8 cellular contexts compared by ENCODE assay signal in the genomic region with DNA sequence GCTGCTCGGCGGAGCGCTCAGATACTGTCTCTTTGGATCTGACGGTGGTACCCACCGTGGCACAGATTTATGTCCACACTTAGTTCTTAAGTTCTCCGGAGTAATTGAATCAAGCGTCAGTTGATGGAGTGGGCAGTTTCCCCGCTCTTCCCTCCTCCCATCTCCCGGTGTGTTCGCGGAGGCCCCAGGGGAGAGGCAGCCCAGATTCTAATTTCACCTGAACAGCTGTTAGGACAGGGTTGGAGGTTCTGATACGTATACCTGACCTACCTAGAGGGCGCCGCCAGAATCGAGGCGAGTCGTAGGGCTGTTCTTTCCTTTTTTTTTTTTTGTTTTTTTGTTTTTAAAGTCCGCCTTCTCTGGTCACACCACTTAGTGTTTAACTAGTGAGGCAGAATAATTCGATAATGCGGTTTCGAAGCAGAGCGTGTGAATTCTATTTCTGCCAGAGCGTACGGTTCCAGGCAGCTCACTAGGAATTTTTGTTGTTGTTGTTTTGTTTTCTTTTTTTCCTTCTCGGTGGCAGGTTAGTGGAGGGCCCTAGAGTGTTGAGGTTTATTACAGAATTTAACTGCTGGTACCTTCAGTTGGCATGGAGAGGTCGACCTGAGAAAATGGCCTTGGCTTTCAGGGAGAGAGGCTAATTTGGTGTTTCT. TPM values are rescaled to one million over a fixed set of nuclear protein-coding genes. Genes with fewer than 3 reads are reported as not detected.
DNase-seq lines count a peak whose midpoint lies in the region; ATAC-seq and TF ChIP-seq lines count a peak whose summit lies in the region.

No MANE protein-coding gene starts in this region.

- peaks cover 15 to 22% (median 20%) of the 10 kb centered on the region in 3 donors for H3K4me1 Mint-ChIP-seq in CD8-positive, alpha-beta memory T cell

- H3K4me3 Mint-ChIP-seq in CD8-positive, alpha-beta memory T cell = peak overlapping the region; percentile 38 to 88 (median 84)

- peak overlapping the region; percentile 85 for H2AFZ ChIP-seq in OCI-LY3 (ENCODE audit: low read depth, low read length)
- H2AFZ ChIP-seq in parathyroid adenoma = peak overlapping the region; percentile 81

- CTCF ChIA-PET in CD8-positive, alpha-beta memory T cell (lab: Charles Lee) = interaction anchor here (0.7 to 2.9 kb wide), 5 partner anchors 12 to 20 kb away, joined by 3 to 19 read pairs (median 4); no protein-coding TSS in a partner anchor

- H3K27ac ChIP-seq in CD8-positive, alpha-beta memory T cell (ENCODE audit: low read depth, low read length) = no peak overlapping the region
- H3K27ac ChIP-seq in OCI-LY3 (ENCODE audit: low read length) = no peak overlapping the region
- no peak overlapping the region for H3K27ac ChIP-seq in foreskin keratinocyte
- peak overlapping the region; percentile 80 for H3K27ac ChIP-seq in parathyroid adenoma

- POLR2A ChIA-PET in CD8-positive, alpha-beta memory T cell (lab: Charles Lee) = interaction anchor here (0.7 kb wide), 1 partner anchor 36 kb away, joined by 3 read pairs; no protein-coding TSS in a partner anchor

- no peaks in the 10 kb centered on the region for H3K9me3 ChIP-seq in CD8-positive, alpha-beta memory T cell (ENCODE audit: low read length)
- H3K9me3 ChIP-seq in OCI-LY3 (ENCODE audit: insufficient read depth, low read length) (no peaks in the 10 kb centered on the region), parathyroid adenoma (ENCODE audit: control insufficient read depth, low read length) (no peaks in the 10 kb centered on the region)

- H3K36me3 Mint-ChIP-seq in CD8-positive, alpha-beta memory T cell = peaks cover 0 to 4% (median 3%) of the 10 kb centered on the region in 3 donors

- no peaks in the 10 kb centered on the region for H3K36me3 ChIP-seq in CD8-positive, alpha-beta memory T cell (ENCODE audit: insufficient read depth, low read length)
- no peaks in the 10 kb centered on the region for H3K36me3 ChIP-seq in OCI-LY3 (replicated peaks; ENCODE audit: low read depth, low read length)
- H3K36me3 ChIP-seq in parathyroid adenoma (ENCODE audit: control insufficient read depth, insufficient read depth, low read length) = no peaks in the 10 kb centered on the region

- TF ChIP-seq CTCF in OCI-LY3 (IDR thresholded peaks at IDR 0.05; ENCODE audit: low read depth, low read length) (0 out of 2 replicates have a peak, but pooled peaks have one; percentile 7), foreskin keratinocyte (conservative IDR thresholded peaks at IDR 0.05) (no peak), parathyroid adenoma (IDR thresholded peaks at IDR 0.05) (peak; percentile 5)

- H3K9ac ChIP-seq in OCI-LY3 (ENCODE audit: low read length) = no peak overlapping the region
- no peak overlapping the region for H3K9ac ChIP-seq in parathyroid adenoma

- peak overlapping the region; percentile 39 for H3K4me3 ChIP-seq in CD8-positive, alpha-beta memory T cell (ENCODE audit: low read length)
- peak overlapping the region; percentile 26 for H3K4me3 ChIP-seq in OCI-LY3 (ENCODE audit: low read length)
- H3K4me3 ChIP-seq in parathyroid adenoma (ENCODE audit: low read depth, low read length) = peak overlapping the region; percentile 48

- H3K27me3 Mint-ChIP-seq in CD8-positive, alpha-beta memory T cell = peaks cover 58 to 82% of the 10 kb centered on the region in 2 donors

- H4K20me1 ChIP-seq in OCI-LY3 (ENCODE audit: insufficient read depth, low read length) = no peaks in the 10 kb centered on the region

- ATAC-seq in GM21723 (IDR thresholded peaks at IDR 0.05; ENCODE audit: unreplicated experiment) = peak; percentile 39
- peak; percentile 17 for ATAC-seq in foreskin keratinocyte
- ATAC-seq in HG03280 (IDR thresholded peaks at IDR 0.05; ENCODE audit: unreplicated experiment) = no peak

- H3K4me1 ChIP-seq in CD8-positive, alpha-beta memory T cell (ENCODE audit: insufficient read depth, low read length) = peaks cover 13% of the 10 kb centered on the region
- peaks cover 11% of the 10 kb centered on the region for H3K4me1 ChIP-seq in OCI-LY3 (ENCODE audit: low read length)
- no peaks in the 10 kb centered on the region for H3K4me1 ChIP-seq in foreskin keratinocyte
- peaks cover 5% of the 10 kb centered on the region for H3K4me1 ChIP-seq in parathyroid adenoma

- no peak for DNase-seq in CD8-positive, alpha-beta memory T cell
- DNase-seq in foreskin keratinocyte (no peak), mesenteric fat pad (ENCODE audit: low spot score) (no peak), NCI-H2029 (lab: John Stamatoyannopoulos, UW) (no peak)

- no peaks in the 10 kb centered on the region for H3K79me2 ChIP-seq in OCI-LY3 (ENCODE audit: low read length)
- H3K79me2 ChIP-seq in parathyroid adenoma = no peaks in the 10 kb centered on the region

- peak overlapping the region; percentile 56 for H3K4me2 ChIP-seq in OCI-LY3 (ENCODE audit: low read length)
- H3K4me2 ChIP-seq in parathyroid adenoma (ENCODE audit: low read length) = peak overlapping the region; percentile 74

- peaks cover under 1 to 16% (median 12%) of the 10 kb centered on the region in 5 donors for H3K9me3 Mint-ChIP-seq in CD8-positive, alpha-beta memory T cell

- peak overlapping the region in 3 of 8 donors; percentile 1 to 48 (median 27) for H3K27ac Mint-ChIP-seq in CD8-positive, alpha-beta memory T cell

- H3K27me3 ChIP-seq in CD8-positive, alpha-beta memory T cell (ENCODE audit: insufficient read depth, low read length, poor library complexity, severe bottlenecking) = peaks cover 51% of the 10 kb centered on the region
- H3K27me3 ChIP-seq in OCI-LY3 (ENCODE audit: low read depth, low read length) (no peaks in the 10 kb centered on the region), foreskin keratinocyte (peaks cover 89% of the 10 kb centered on the region), parathyroid adenoma (ENCODE audit: control insufficient read depth, insufficient read depth, low read length) (no peaks in the 10 kb centered on the region)

RNA-seq across cellular contexts. Expression of gene GNS, which starts 22.3 kb away (rescaled TPM):
- 10 to 100 TPM; 20.7 to 21.1 TPM for total RNA-seq in CD8-positive, alpha-beta memory T cell
- polyA plus RNA-seq in CD8-positive, alpha-beta memory T cell = 47.5 TPM
- total RNA-seq in foreskin keratinocyte = 43.2 and 49.1 TPM in 2 replicates
- 15.3 and 15.6 TPM in 2 replicates for polyA plus RNA-seq in foreskin keratinocyte
- total RNA-seq in mesenteric fat pad = 278 TPM

RNA-seq across cellular contexts. Expression of gene TBC1D30, which starts 42.9 kb away (rescaled TPM):
- 1 to 10 TPM; 1.7 TPM for total RNA-seq in CD8-positive, alpha-beta memory T cell
- not detected for polyA plus RNA-seq in CD8-positive, alpha-beta memory T cell
- total RNA-seq in foreskin keratinocyte (0.31 and 0.39 TPM in 2 replicates), mesenteric fat pad (5.9 TPM)
- polyA plus RNA-seq in foreskin keratinocyte = 0.36 and 0.42 TPM in 2 replicates
